26 cellular contexts compared by ENCODE assay signal in genomic region chr3:197533396-197534347, GRCh38. TPM values are rescaled to one million over a fixed set of nuclear protein-coding genes. Genes with fewer than 3 reads are reported as not detected.
DNase-seq lines count a peak whose midpoint lies in the region; FAIRE-seq and TF ChIP-seq lines count a peak whose summit lies in the region.
"Had no signal": no experiment of that assay in that cellular context is flagged by ENCODE, and none has a peak within 500 bp of the region (broad histone marks: within the 10 kb centered on the region; RNA-seq: fewer than 3 reads in every experiment).

No MANE protein-coding gene starts in this region.

- H3K36me3 ChIP-seq in GM23248 (ENCODE audit: low read depth), result no peaks in the 10 kb centered on the region
- H3K36me3 ChIP-seq in keratinocyte (ENCODE audit: control insufficient read depth in 2 of 2, extremely low read depth in 1 of 2, insufficient read depth in 2 of 2, low read length in 2 of 2), result peaks cover 5 to 16% of the 10 kb centered on the region in 2 experiments
- H3K36me3 ChIP-seq: ovary had no signal

- no peak for FAIRE-seq in keratinocyte (lab: Jason Lieb, UNC)
- FAIRE-seq: GM12878, islet of Langerhans had no signal

- H3K4me3 ChIP-seq in GM23248 (no peak overlapping the region), epithelial cell of esophagus (ENCODE audit: low read length) (no peak overlapping the region), keratinocyte (ENCODE audit: control insufficient read depth in 2 of 3, extremely low read depth in 1 of 3, insufficient read depth in 2 of 3, low read depth in 1 of 3, low read length in 3 of 3) (no peak overlapping the region)
- H3K4me3 ChIP-seq: dorsolateral prefrontal cortex, GM12878, GM23338, heart right ventricle, ovary, tibial nerve had no signal

- H3K27me3 ChIP-seq in GM23248 (replicated peaks; ENCODE audit: insufficient read depth) (no peaks in the 10 kb centered on the region), keratinocyte (ENCODE audit: control insufficient read depth, extremely low read depth, insufficient read depth, low read length) (no peaks in the 10 kb centered on the region)
- H3K27me3 ChIP-seq: dorsolateral prefrontal cortex, heart right ventricle, ovary, tibial nerve had no signal

- H3K79me2 ChIP-seq in GM23248 (ENCODE audit: insufficient read depth) (no peaks in the 10 kb centered on the region), keratinocyte (ENCODE audit: control insufficient read depth, insufficient read depth, low read length) (no peaks in the 10 kb centered on the region)

- H3K4me2 ChIP-seq in GM23248 (ENCODE audit: unreplicated experiment) (no peak overlapping the region), keratinocyte (ENCODE audit: control insufficient read depth, extremely low read depth, insufficient read depth, low read depth, low read length) (peak overlapping the region; percentile 55)
- H3K4me2 ChIP-seq: GM23338 had no signal

- in situ Hi-C loops in GM23248 (cut with MboI) (no loop called here), ACHN (cut with HindIII; ENCODE audit: low pct_ligation_motif_present, low pct_unique_long_range_greater_than_20kb, low sequenced_read_pairs) (no loop called here)

- H3K9ac ChIP-seq in GM23248 (no peak overlapping the region), keratinocyte (ENCODE audit: control insufficient read depth, extremely low read depth, insufficient read depth, low read length) (no peak overlapping the region)

- no peak for TF ChIP-seq CTCF in 22Rv1 (IDR thresholded peaks at IDR 0.05)
- TF ChIP-seq CTCF in epithelial cell of esophagus (IDR thresholded peaks at IDR 0.05; ENCODE audit: insufficient read depth, low read depth, low read length, missing control alignments), result no peak
- no peak for TF ChIP-seq CTCF in keratinocyte (optimal IDR thresholded peaks at IDR 0.05 in 1 of 3, IDR thresholded peaks at IDR 0.05 in 1 of 3, conservative IDR thresholded peaks at IDR 0.05 in 1 of 3; ENCODE audit: extremely low read depth in 1 of 3, insufficient read depth in 2 of 3, low read length in 3 of 3)

- H3K9me2 ChIP-seq in GM23248 (ENCODE audit: insufficient read depth), result no peaks in the 10 kb centered on the region

- H3K9me3 ChIP-seq in GM23248 (ENCODE audit: low read depth) (no peaks in the 10 kb centered on the region), keratinocyte (ENCODE audit: control insufficient read depth, low read depth, low read length) (no peaks in the 10 kb centered on the region)
- H3K9me3 ChIP-seq: heart right ventricle, ovary, tibial nerve had no signal

- no peaks in the 10 kb centered on the region for H3K4me1 ChIP-seq in GM23248 (ENCODE audit: insufficient read depth)
- peaks cover 19% of the 10 kb centered on the region for H3K4me1 ChIP-seq in keratinocyte (ENCODE audit: control insufficient read depth, extremely low read depth, insufficient read depth, low read length)
- H3K4me1 ChIP-seq: heart right ventricle, tibial nerve had no signal

- H3K27ac ChIP-seq in 22Rv1 (peak overlapping the region; percentile 26), GM23248 (no peak overlapping the region), keratinocyte (ENCODE audit: control insufficient read depth, insufficient read depth, low read length) (peak overlapping the region; percentile 49)
- H3K27ac ChIP-seq: heart right ventricle, ovary, tibial nerve had no signal

- no peaks in the 10 kb centered on the region for H3F3A ChIP-seq in GM23248 (ENCODE audit: insufficient read depth)

- dilution Hi-C loops in keratinocyte (cut with MboI; ENCODE audit: extremely low pct_ligation_motif_present, low sequenced_read_pairs), result no loop called here

- 77 to 80% methylated on average over 13 of the region's 13 CpGs for WGBS in GM23248 (ENCODE audit: low coverage in 1 of 2, low lambda C conversion rate in 2 of 2, missing lambda C conversion rate in 2 of 2), 2 experiments

- no peaks in the 10 kb centered on the region for H4K20me1 ChIP-seq in GM23248 (ENCODE audit: insufficient read depth)
- H4K20me1 ChIP-seq in keratinocyte (ENCODE audit: control insufficient read depth, extremely low read depth, insufficient read depth, low read length), result no peaks in the 10 kb centered on the region

- H2AFZ ChIP-seq in GM23248 (0 out of 2 replicates have a peak overlapping the region, but pooled peaks have one; percentile 7), keratinocyte (ENCODE audit: control insufficient read depth, low read length) (peak overlapping the region; percentile 35)
- H2AFZ ChIP-seq: GM23338 had no signal

- H3K9me1 ChIP-seq in keratinocyte (ENCODE audit: control insufficient read depth, extremely low read depth, insufficient read depth, low read length), result no peaks in the 10 kb centered on the region

- DNase-seq in GM23248 (peak; percentile 42), epithelial cell of esophagus (ENCODE audit: low read depth) (peak; percentile 87), keratinocyte (ENCODE audit: low read depth, low spot score) (no peak), ACHN (no peak), NCI-H128 (lab: John Stamatoyannopoulos, UW; ENCODE audit: unreplicated experiment) (no peak), epidermal melanocyte (ENCODE audit: insufficient read length, low spot score) (no peak)
- no peak for DNase-seq in activated CD4-positive, CD25-positive, alpha-beta regulatory T cell treated with anti-CD3 and anti-CD28 coated beads, Interleukin-2, amount 50 U/mL, for 72 hours
- DNase-seq: activated CD4-positive, alpha-beta T cell treated with anti-CD3 and anti-CD28 coated beads for 4 hours; amniotic stem cell; caudate nucleus; CD4-positive, alpha-beta memory T cell; DMS53; dorsolateral prefrontal cortex; erythroblast; heart right ventricle; IMR-90; NCI-H1436; NCI-H526; ovary; stimulated activated CD4-positive, alpha-beta T cell treated with anti-CD3 and anti-CD28 coated beads, Interleukin-2, amount 100 ng/mL, for 24 hours; stimulated activated naive CD8-positive, alpha-beta T cell treated with anti-CD3 and anti-CD28 coated beads, Interleukin-15, Interleukin-2, amounts not matched to agents 100 U/mL and 50 U/mL, for 24 hours had no signal

RNA-seq across cellular contexts. Expression of gene BDH1, which starts 22.1 kb away (rescaled TPM):
- 0.38 and 3.4 TPM in 2 replicates for total RNA-seq in GM23248 (2014; rRNA removed; shearing (Covaris generic))
- polyA plus RNA-seq in GM23248 (2016; fragmentation: Nextera tagmentation; extraction: Ambion mirVana) (1.2 and 2.7 TPM in 2 replicates), keratinocyte (29.2 to 30.8 TPM (median 30.2 TPM) in 3 replicates)
- polyA plus RNA-seq in keratinocyte (2011; ENCODE audit: low read depth), result 24.5 TPM
- 13.0 and 20.3 TPM in 2 replicates for polyA plus RNA-seq in keratinocyte (2011; cell fraction: cytosol; rRNA removed)
- 32.9 and 38.4 TPM in 2 replicates for polyA plus RNA-seq in keratinocyte (2011; cell fraction: nucleus; rRNA removed)
- 24.6 and 37.7 TPM in 2 replicates for polyA plus RNA-seq in keratinocyte (2012; ENCODE audit: low replicate concordance)
- 18.2 to 27.2 TPM (median 19.1 TPM) in 3 replicates for polyA minus RNA-seq in keratinocyte
- polyA minus RNA-seq in keratinocyte (2011; cell fraction: cytosol; rRNA and poly(A)+ RNA removed), result 10.2 TPM
- 10.9 and 17.8 TPM in 2 replicates for polyA minus RNA-seq in keratinocyte (2011; cell fraction: nucleus; rRNA and poly(A)+ RNA removed)

Comparison
In these comparisons a context has a peak if more than half of its experiments do, and no peak if none do; other contexts are left out.
1. DNase-seq: peak in GM23248 (single experiment) and epithelial cell of esophagus (single experiment); none in keratinocyte (single experiment), ACHN (single experiment), NCI-H128 (single experiment), activated CD4-positive, CD25-positive, alpha-beta regulatory T cell treated with anti-CD3 and anti-CD28 coated beads, Interleukin-2, amount 50 U/mL, for 72 hours (single experiment) and epidermal melanocyte (single experiment).